In genomic region chr20:1489764-1490436, GRCh38 we compare ENCODE assay signal across 1 cellular context.
TF ChIP-seq lines count a peak whose summit lies in the region.

No MANE protein-coding gene starts in this region.

TF ChIP-seq in A549, 52 proteins besides CTCF, POLR2A, EP300 and RAD21 (continued from another document):
- TF ChIP-seq JUN (IDR thresholded peaks at IDR 0.05) (no peak), SMC3 (IDR thresholded peaks at IDR 0.05) (no peak), RNF2 (IDR thresholded peaks at IDR 0.05; ENCODE audit: borderline replicate concordance, low read depth) (no peak), BHLHE40 (IDR thresholded peaks at IDR 0.05; ENCODE audit: low read depth, low read length) (no peak), SREBF2 (IDR thresholded peaks at IDR 0.05) (no peak), RARB (CRISPR knock-in tag; IDR thresholded peaks at IDR 0.05) (no peak), PBX3 (IDR thresholded peaks at IDR 0.05) (no peak)
